ENCODE assay signal across 25 cellular contexts in the genomic region with DNA sequence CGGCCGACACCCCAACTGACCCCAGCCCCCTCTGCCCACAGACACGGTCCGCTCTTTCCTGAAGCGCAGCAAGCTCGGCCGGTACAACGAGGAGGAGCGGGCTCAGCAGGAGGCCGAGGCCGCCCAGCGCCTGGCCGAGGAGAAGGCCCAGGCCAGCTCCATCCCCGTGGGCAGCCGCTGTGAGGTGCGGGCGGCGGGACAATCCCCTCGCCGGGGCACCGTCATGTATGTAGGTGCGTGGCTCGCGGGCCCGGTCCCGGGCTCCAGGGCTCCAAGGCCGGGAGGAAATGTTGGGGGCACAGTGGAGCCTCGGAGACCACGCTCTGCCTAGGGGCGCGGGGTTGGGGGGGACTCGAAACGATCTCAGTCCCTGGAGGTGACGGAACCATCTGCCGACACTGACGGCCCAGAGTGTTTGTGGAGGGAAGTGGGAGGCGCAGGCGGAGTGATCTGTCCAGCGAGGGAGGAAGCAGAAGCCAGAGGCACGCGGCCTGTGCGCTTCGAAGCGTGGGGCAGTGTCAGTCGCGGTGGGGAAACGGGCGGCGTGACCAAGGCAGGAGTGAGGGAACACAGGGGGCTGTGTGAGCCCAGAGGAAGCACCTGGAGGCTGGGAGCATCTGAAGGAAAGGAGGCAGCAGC. TPM values are rescaled to one million over a fixed set of nuclear protein-coding genes. Genes with fewer than 3 reads are reported as not detected.
"Had no signal": no experiment of that assay in that cellular context is flagged by ENCODE, and none has a peak within 500 bp of the region (broad histone marks: within the 10 kb centered on the region; RNA-seq: fewer than 3 reads in every experiment).

No MANE protein-coding gene starts in this region.

- DNase-seq: activated CD4-positive, alpha-beta T cell treated with anti-CD3 and anti-CD28 coated beads, Interleukin-2, amount 10 ng/mL, durations not matched to agents 24 days and 14 days; activated CD4-positive, CD25-positive, alpha-beta regulatory T cell; activated CD8-positive, alpha-beta T cell treated with anti-CD3 and anti-CD28 coated beads for 36 hours; activated naive CD4-positive, alpha-beta T cell treated with anti-CD3 and anti-CD28 coated beads, Interleukin-2, amount 10 ng/mL, durations not matched to agents 7 days and 5 days; activated T-cell treated with anti-CD3 and anti-CD28 coated beads, Interleukin-2, amount 50 U/mL, for 4 hours; aorta; brain microvascular endothelial cell; gastrocnemius medialis; heart right ventricle; immature natural killer cell; kidney glomerular epithelial cell; left ventricle myocardium inferior; mammary epithelial cell; transverse colon had no signal

- H3K4me3 ChIP-seq: coronary artery, gastrocnemius medialis, heart right ventricle, left ventricle myocardium inferior, prostate gland, right atrium auricular region, transverse colon, vagina had no signal

- H3K27ac Mint-ChIP-seq: activated CD4-positive, alpha-beta T cell treated with anti-CD3 and anti-CD28 coated beads, Interleukin-2, amount 10 ng/mL, durations not matched to agents 24 days and 14 days; activated CD8-positive, alpha-beta T cell treated with anti-CD3 and anti-CD28 coated beads for 36 hours; activated naive CD4-positive, alpha-beta T cell treated with anti-CD3 and anti-CD28 coated beads, Interleukin-2, amount 10 ng/mL, durations not matched to agents 7 days and 5 days; stimulated activated naive CD8-positive, alpha-beta T cell treated with anti-CD3 and anti-CD28 coated beads, Interleukin-15, Interleukin-2, amounts not matched to agents 100 ng/mL and 50 ng/mL, for 24 hours had no signal

- H3K4me3 Mint-ChIP-seq: activated CD4-positive, alpha-beta T cell treated with anti-CD3 and anti-CD28 coated beads, Interleukin-2, amount 10 ng/mL, durations not matched to agents 24 days and 14 days; activated CD8-positive, alpha-beta T cell treated with anti-CD3 and anti-CD28 coated beads for 36 hours; activated naive CD4-positive, alpha-beta T cell treated with anti-CD3 and anti-CD28 coated beads, Interleukin-2, amount 10 ng/mL, durations not matched to agents 7 days and 5 days; activated T-cell treated with anti-CD3 and anti-CD28 coated beads, Interleukin-2, amount 50 U/mL, for 4 hours; central memory CD8-positive, alpha-beta T cell; immature natural killer cell; neural crest cell; stimulated activated naive CD8-positive, alpha-beta T cell treated with anti-CD3 and anti-CD28 coated beads, Interleukin-15, Interleukin-2, amounts not matched to agents 100 ng/mL and 50 ng/mL, for 24 hours had no signal

- H3K27ac ChIP-seq: brain microvascular endothelial cell, coronary artery, gastrocnemius medialis, heart right ventricle, left ventricle myocardium inferior, prostate gland, right atrium auricular region, transverse colon, vagina had no signal

- H3K27me3 ChIP-seq: brain microvascular endothelial cell, gastrocnemius medialis, heart right ventricle, right atrium auricular region, transverse colon, vagina had no signal

- H3K9me3 ChIP-seq: gastrocnemius medialis, heart right ventricle, left ventricle myocardium inferior, prostate gland, right atrium auricular region, transverse colon, vagina had no signal

- H3K27me3 Mint-ChIP-seq: activated CD4-positive, alpha-beta T cell treated with anti-CD3 and anti-CD28 coated beads, Interleukin-2, amount 10 ng/mL, durations not matched to agents 24 days and 14 days; activated CD8-positive, alpha-beta T cell treated with anti-CD3 and anti-CD28 coated beads for 36 hours; activated naive CD4-positive, alpha-beta T cell treated with anti-CD3 and anti-CD28 coated beads, Interleukin-2, amount 10 ng/mL, durations not matched to agents 7 days and 5 days; central memory CD8-positive, alpha-beta T cell; stimulated activated naive CD8-positive, alpha-beta T cell treated with anti-CD3 and anti-CD28 coated beads, Interleukin-15, Interleukin-2, amounts not matched to agents 100 ng/mL and 50 ng/mL, for 24 hours had no signal

- H3K4me1 ChIP-seq: prostate gland had no signal

- H3K9me3 Mint-ChIP-seq: activated CD4-positive, alpha-beta T cell treated with anti-CD3 and anti-CD28 coated beads, Interleukin-2, amount 10 ng/mL, durations not matched to agents 24 days and 14 days; activated CD8-positive, alpha-beta T cell treated with anti-CD3 and anti-CD28 coated beads for 36 hours; activated naive CD4-positive, alpha-beta T cell treated with anti-CD3 and anti-CD28 coated beads, Interleukin-2, amount 10 ng/mL, durations not matched to agents 7 days and 5 days; activated T-cell treated with anti-CD3 and anti-CD28 coated beads, Interleukin-2, amount 50 U/mL, for 4 hours; central memory CD8-positive, alpha-beta T cell; immature natural killer cell; neural crest cell; stimulated activated naive CD8-positive, alpha-beta T cell treated with anti-CD3 and anti-CD28 coated beads, Interleukin-15, Interleukin-2, amounts not matched to agents 100 ng/mL and 50 ng/mL, for 24 hours had no signal

RNA-seq across cellular contexts. Expression of a gene that starts 10.7 kb away (rescaled TPM):
- total RNA-seq: activated CD4-positive, alpha-beta T cell treated with anti-CD3 and anti-CD28 coated beads, Interleukin-2, amount 10 ng/mL, durations not matched to agents 24 days and 14 days; activated CD8-positive, alpha-beta T cell treated with anti-CD3 and anti-CD28 coated beads for 36 hours; activated T-cell treated with anti-CD3 and anti-CD28 coated beads, Interleukin-2, amount 50 U/mL, for 4 hours; aorta; esophagus mucosa; gastrocnemius medialis; heart right ventricle; left ventricle myocardium inferior; mammary epithelial cell; mononuclear cell; neural crest cell; osteocyte; prostate gland; right atrium auricular region; T-helper 2 cell treated with Interferon-gamma antibody and Interleukin-4, amounts not matched to agents 100 ng/mL and 5 ng/mL, for 36 hours; transverse colon; vagina had no signal
- polyA plus RNA-seq: aorta, heart right ventricle, immature natural killer cell, mammary epithelial cell had no signal

RNA-seq across cellular contexts. Expression of a gene that starts 30.6 kb away (rescaled TPM):
- total RNA-seq: activated CD4-positive, alpha-beta T cell treated with anti-CD3 and anti-CD28 coated beads, Interleukin-2, amount 10 ng/mL, durations not matched to agents 24 days and 14 days; activated CD8-positive, alpha-beta T cell treated with anti-CD3 and anti-CD28 coated beads for 36 hours; activated T-cell treated with anti-CD3 and anti-CD28 coated beads, Interleukin-2, amount 50 U/mL, for 4 hours; mononuclear cell; neural crest cell; osteocyte; T-helper 2 cell treated with Interferon-gamma antibody and Interleukin-4, amounts not matched to agents 100 ng/mL and 5 ng/mL, for 36 hours had no signal
- polyA plus RNA-seq: immature natural killer cell, mammary epithelial cell had no signal
